In the genomic region with DNA sequence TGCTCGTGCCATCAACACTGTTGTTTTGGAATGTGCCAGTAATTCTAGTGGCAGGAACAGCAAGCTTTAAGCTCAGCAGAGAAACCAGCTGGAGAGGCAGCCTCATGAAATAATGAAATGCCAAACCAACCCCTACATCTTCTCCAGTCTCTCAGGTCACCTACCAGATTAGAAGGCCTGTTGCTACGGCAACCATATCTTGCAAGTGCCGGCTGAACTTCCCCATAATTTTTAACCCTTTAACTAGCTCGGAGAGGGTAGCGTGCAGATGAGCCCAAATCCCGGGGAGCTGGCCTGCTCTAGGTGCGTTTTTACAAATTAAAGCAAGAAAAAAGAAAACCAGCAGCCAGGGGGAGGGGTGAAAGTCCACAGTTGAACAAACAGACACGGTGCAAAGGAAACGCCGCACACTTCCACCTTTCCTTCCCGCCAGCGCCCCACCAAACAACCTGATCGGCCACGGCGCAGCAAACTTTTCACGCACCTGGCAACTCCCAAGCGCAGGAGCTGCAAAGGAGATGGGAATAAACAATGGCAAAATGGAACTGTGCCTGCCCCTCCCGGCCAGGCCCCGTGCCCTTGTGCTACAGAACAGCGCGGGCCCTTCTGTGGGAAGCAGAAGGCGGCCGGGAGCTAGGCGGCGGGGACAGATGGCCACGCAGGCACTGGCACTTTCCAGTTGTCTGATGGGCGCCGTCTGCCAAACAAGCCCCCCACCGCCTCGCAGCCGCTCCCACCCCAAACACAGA, we compare ENCODE assay signal across 8 cellular contexts. TPM values are rescaled to one million over a fixed set of nuclear protein-coding genes. Genes with fewer than 3 reads are reported as not detected.
DNase-seq lines count a peak whose midpoint lies in the region; ATAC-seq and TF ChIP-seq lines count a peak whose summit lies in the region.

No MANE protein-coding gene starts in this region.

- no peaks in the 10 kb centered on the region for H3K9me3 Mint-ChIP-seq in IgD-negative memory B cell
- no peaks in the 10 kb centered on the region for H3K9me3 Mint-ChIP-seq in activated naive CD8-positive, alpha-beta T cell treated with anti-CD3 and anti-CD28 coated beads, Interleukin-2, amount 10 ng/mL, durations not matched to agents 7 days and 5 days
- H3K9me3 Mint-ChIP-seq in nephron progenitor cell = no peaks in the 10 kb centered on the region

- TF ChIP-seq CTCF in GM10266 (IDR thresholded peaks at IDR 0.05; ENCODE audit: control insufficient read depth, insufficient read depth, low read depth, missing control alignments) (no peak), nephron progenitor cell (IDR thresholded peaks at IDR 0.05) (no peak)

- H3K36me3 Mint-ChIP-seq in IgD-negative memory B cell (peaks cover 3% of the 10 kb centered on the region), nephron progenitor cell (ENCODE audit: low read depth) (peaks cover 23% of the 10 kb centered on the region)
- H3K36me3 Mint-ChIP-seq in activated naive CD8-positive, alpha-beta T cell treated with anti-CD3 and anti-CD28 coated beads, Interleukin-2, amount 10 ng/mL, durations not matched to agents 7 days and 5 days = peaks cover 10% of the 10 kb centered on the region

- POLR2A ChIA-PET in activated naive CD8-positive, alpha-beta T cell treated with anti-CD3 and anti-CD28 coated beads, Interleukin-2, amount 10 ng/mL, durations not matched to agents 7 days and 5 days (lab: Charles Lee) = no interaction called here

- H3K4me1 Mint-ChIP-seq in IgD-negative memory B cell = peaks cover 16 to 25% (median 18%) of the 10 kb centered on the region in 3 donors
- H3K4me1 Mint-ChIP-seq in activated naive CD8-positive, alpha-beta T cell treated with anti-CD3 and anti-CD28 coated beads, Interleukin-2, amount 10 ng/mL, durations not matched to agents 7 days and 5 days = peaks cover 59% of the 10 kb centered on the region
- H3K4me1 Mint-ChIP-seq in nephron progenitor cell = peaks cover 89% of the 10 kb centered on the region

- H3K27me3 Mint-ChIP-seq in IgD-negative memory B cell = peaks cover 2% of the 10 kb centered on the region
- H3K27me3 Mint-ChIP-seq in activated naive CD8-positive, alpha-beta T cell treated with anti-CD3 and anti-CD28 coated beads, Interleukin-2, amount 10 ng/mL, durations not matched to agents 7 days and 5 days = no peaks in the 10 kb centered on the region
- peaks cover 2% of the 10 kb centered on the region for H3K27me3 Mint-ChIP-seq in nephron progenitor cell (ENCODE audit: low read depth, poor library complexity)

- peak; percentile 16 for ATAC-seq in activated naive CD8-positive, alpha-beta T cell treated with anti-CD3 and anti-CD28 coated beads, Interleukin-2, amount 10 ng/mL, durations not matched to agents 7 days and 5 days (ENCODE audit: low read depth)
- ATAC-seq in GM21528 (IDR thresholded peaks at IDR 0.05; ENCODE audit: low FRiP score, unreplicated experiment) = no peak

- DNase-seq in GM10266 (ENCODE audit: extremely low spot score) = peak; percentile 46
- DNase-seq in activated naive CD8-positive, alpha-beta T cell treated with anti-CD3 and anti-CD28 coated beads, Interleukin-2, amount 10 ng/mL, durations not matched to agents 7 days and 5 days = no peak
- DNase-seq in nephron progenitor cell = no peak
- no peak for DNase-seq in ecto neural progenitor cell (ENCODE audit: low spot score)
- no peak for DNase-seq in dedifferentiated amniotic fluid mesenchymal stem cell (ENCODE audit: extremely low spot score)
- no peak for DNase-seq in NCI-H187 (lab: John Stamatoyannopoulos, UW)

- H3K4me3 Mint-ChIP-seq in IgD-negative memory B cell = peak overlapping the region; percentile 81 to 96 (median 88)
- H3K4me3 Mint-ChIP-seq in activated naive CD8-positive, alpha-beta T cell treated with anti-CD3 and anti-CD28 coated beads, Interleukin-2, amount 10 ng/mL, durations not matched to agents 7 days and 5 days = peak overlapping the region; percentile 83
- H3K4me3 Mint-ChIP-seq in nephron progenitor cell = peak overlapping the region; percentile 60

- H3K27ac Mint-ChIP-seq in IgD-negative memory B cell = peak overlapping the region; percentile 7 to 78 (median 67)
- H3K27ac Mint-ChIP-seq in activated naive CD8-positive, alpha-beta T cell treated with anti-CD3 and anti-CD28 coated beads, Interleukin-2, amount 10 ng/mL, durations not matched to agents 7 days and 5 days = peak overlapping the region; percentile 76
- H3K27ac Mint-ChIP-seq in nephron progenitor cell = peak overlapping the region; percentile 91

RNA-seq across cellular contexts. Expression of a gene that starts 50.1 kb away (rescaled TPM):
- polyA plus RNA-seq in IgD-negative memory B cell = 6.6 TPM
- 100 to 1,000 TPM; 109 to 126 TPM for total RNA-seq in activated naive CD8-positive, alpha-beta T cell treated with anti-CD3 and anti-CD28 coated beads, Interleukin-2, amount 10 ng/mL, durations not matched to agents 7 days and 5 days
